23 cellular contexts compared by ENCODE assay signal in the genomic region with DNA sequence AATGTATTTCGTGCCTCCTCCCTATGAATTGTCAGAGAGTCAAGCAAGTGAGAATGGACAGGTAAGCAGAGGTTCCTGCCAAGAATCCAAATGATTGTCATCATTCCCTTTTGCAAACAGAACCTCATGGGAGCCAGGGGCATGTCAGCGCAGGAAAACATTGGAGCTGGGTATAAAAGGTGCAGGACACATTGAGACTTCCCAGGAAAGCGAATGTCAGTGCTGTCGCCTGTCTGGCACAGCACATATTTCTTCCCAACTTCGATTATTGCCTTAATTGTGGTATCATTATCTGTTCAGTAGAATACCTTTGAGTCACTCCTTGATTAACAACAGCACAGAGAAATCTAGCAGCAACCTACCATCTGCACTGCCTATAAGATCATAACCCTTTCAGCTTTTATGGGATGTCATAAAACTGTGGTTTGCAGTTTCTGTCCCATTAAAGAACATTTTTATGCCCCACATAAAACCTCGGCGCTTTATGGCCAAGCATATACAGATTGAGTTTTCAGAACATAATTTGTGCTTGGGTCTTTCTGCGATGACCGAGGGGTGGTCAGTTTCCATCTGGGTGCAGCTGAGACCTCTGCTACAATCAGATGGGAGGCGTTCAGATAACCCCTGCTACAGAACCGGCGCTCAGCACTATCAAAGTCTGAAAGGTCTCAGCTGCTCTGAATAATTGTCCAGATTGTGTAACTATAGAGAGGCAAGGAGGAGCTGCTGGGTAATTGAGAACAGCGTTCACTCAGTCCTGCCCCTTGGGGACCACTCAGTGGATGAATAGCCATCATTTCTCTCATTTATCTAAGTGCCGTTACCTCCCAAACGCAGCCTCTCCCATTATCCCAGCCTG. TPM values are rescaled to one million over a fixed set of nuclear protein-coding genes. Genes with fewer than 3 reads are reported as not detected.
A peak's percentile ranks its signal among the peaks of the same experiment; 100 is the strongest.
DNase-seq lines count a peak whose midpoint lies in the region; ATAC-seq and TF ChIP-seq lines count a peak whose summit lies in the region.
"Had no signal": no experiment of that assay in that cellular context is flagged by ENCODE, and none has a peak within 500 bp of the region (broad histone marks: within the 10 kb centered on the region; RNA-seq: fewer than 3 reads in every experiment).

No MANE protein-coding gene starts in this region.

- ATAC-seq in mucosa of descending colon: peak; percentile 93
- ATAC-seq in GM21723 (IDR thresholded peaks at IDR 0.05; ENCODE audit: unreplicated experiment): no peak
- ATAC-seq in GM18873 (IDR thresholded peaks at IDR 0.05; ENCODE audit: low FRiP score, unreplicated experiment): no peak
- ATAC-seq: naive thymus-derived CD4-positive, alpha-beta T cell had no signal

- H3K4me3 ChIP-seq in colonic mucosa (no peak overlapping the region), mucosa of descending colon (no peak overlapping the region), SJCRH30 (no peak overlapping the region)
- H3K4me3 ChIP-seq: ascending aorta, BLaER1, HAP-1, testis, vagina had no signal

- POLR2A ChIA-PET in HEK293T (lab: Yijun Ruan, JAX): interaction anchor here (0.9 kb wide), 1 partner anchor 10 kb away, joined by 3 read pairs; no protein-coding TSS in a partner anchor

- H3K27me3 ChIP-seq in colonic mucosa (no peaks in the 10 kb centered on the region), SJCRH30 (peaks cover 5% of the 10 kb centered on the region; the same call in 1 of the 2 replicates)
- H3K27me3 ChIP-seq: ascending aorta, BLaER1, testis, vagina had no signal

- no peak for TF ChIP-seq CTCF in colonic mucosa (IDR thresholded peaks at IDR 0.05)
- no peak for TF ChIP-seq CTCF in mucosa of descending colon (IDR thresholded peaks at IDR 0.05)

- CTCF ChIA-PET in HEK293T (lab: Yijun Ruan, JAX): no interaction called here

- H3K27ac ChIP-seq in colonic mucosa (peak overlapping the region; percentile 6), SJCRH30 (no peak overlapping the region)
- H3K27ac ChIP-seq: ascending aorta, BLaER1, testis, vagina had no signal

- H3K36me3 ChIP-seq in colonic mucosa: no peaks in the 10 kb centered on the region
- no peaks in the 10 kb centered on the region for H3K36me3 ChIP-seq in mucosa of descending colon (ENCODE audit: low read depth)
- H3K36me3 ChIP-seq in SJCRH30: no peaks in the 10 kb centered on the region
- H3K36me3 ChIP-seq: ascending aorta, HAP-1, vagina had no signal

- intact Hi-C loops in colonic mucosa (cut with DNase I): no loop called here
- intact Hi-C loops in mucosa of descending colon (cut with DNase I, micrococcal nuclease): no loop called here

- H3K9ac ChIP-seq in colonic mucosa (ENCODE audit: low read depth in 2 of 2, low read length in 2 of 2): no peak overlapping the region
- H3K9ac ChIP-seq: BLaER1 had no signal

- peaks cover 7% of the 10 kb centered on the region for H3K4me1 ChIP-seq in colonic mucosa
- peaks cover 18% of the 10 kb centered on the region for H3K4me1 ChIP-seq in mucosa of descending colon (ENCODE audit: low read depth)
- no peaks in the 10 kb centered on the region for H3K4me1 ChIP-seq in SJCRH30
- H3K4me1 ChIP-seq: ascending aorta, BLaER1, HAP-1, testis, vagina had no signal

- H3K9me3 ChIP-seq in colonic mucosa (no peaks in the 10 kb centered on the region), mucosa of descending colon (no peaks in the 10 kb centered on the region), SJCRH30 (replicated peaks) (no peaks in the 10 kb centered on the region)
- H3K9me3 ChIP-seq: ascending aorta, BLaER1, HAP-1, testis, vagina had no signal

- no peak for DNase-seq in HEK293T (ENCODE audit: extremely low spot score)
- peak; percentile 17 to 22 for DNase-seq in NCI-H1930 (lab: John Stamatoyannopoulos, UW)
- DNase-seq in colonic mucosa: peak; percentile 44
- peak in 1 of 3 donors; percentile 54 for DNase-seq in mucosa of descending colon
- DNase-seq in occipital lobe (lab: John Stamatoyannopoulos, UW): no peak
- DNase-seq in SJCRH30: no peak
- DNase-seq: activated CD4-positive, alpha-beta T cell treated with anti-CD3 and anti-CD28 coated beads, Interleukin-2, amount 50 U/mL, for 48 hours; caudate nucleus; COR-L47; dermis blood vessel endothelial cell; DMS79 treated with DMSO at 0.1 percent for 48 hours; mesendoderm; naive thymus-derived CD4-positive, alpha-beta T cell; NCI-H1092; stimulated activated CD4-positive, alpha-beta T cell treated with anti-CD3 and anti-CD28 coated beads, Interleukin-12 subunit alpha, Interleukin-12 subunit beta, amount 100 ng/mL, for 4 hours; stimulated activated naive CD4-positive, alpha-beta T cell treated with Interleukin-2 at 50 U/mL for 16 hours; testis had no signal

TF ChIP-seq in HEK293T, 16 proteins besides CTCF, POLR2A, EP300 and RAD21:
- no peak for TF ChIP-seq SUZ12 (IDR thresholded peaks at IDR 0.05)
- TF ChIP-seq, protein P1, sequence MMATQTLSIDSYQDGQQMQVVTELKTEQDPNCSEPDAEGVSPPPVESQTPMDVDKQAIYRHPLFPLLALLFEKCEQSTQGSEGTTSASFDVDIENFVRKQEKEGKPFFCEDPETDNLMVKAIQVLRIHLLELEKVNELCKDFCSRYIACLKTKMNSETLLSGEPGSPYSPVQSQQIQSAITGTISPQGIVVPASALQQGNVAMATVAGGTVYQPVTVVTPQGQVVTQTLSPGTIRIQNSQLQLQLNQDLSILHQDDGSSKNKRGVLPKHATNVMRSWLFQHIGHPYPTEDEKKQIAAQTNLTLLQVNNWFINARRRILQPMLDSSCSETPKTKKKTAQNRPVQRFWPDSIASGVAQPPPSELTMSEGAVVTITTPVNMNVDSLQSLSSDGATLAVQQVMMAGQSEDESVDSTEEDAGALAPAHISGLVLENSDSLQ (IDR thresholded peaks at IDR 0.05): peak; percentile 24; the same call in 1 of the 2 replicates

RNA-seq across cellular contexts. Expression of a gene that starts 30.9 kb away (rescaled TPM):
- total RNA-seq in colonic mucosa (10 to 100 TPM; 15.3 to 33.3 TPM), mucosa of descending colon (10 to 100 TPM; 14.7 to 37.0 (median 17.2) TPM), occipital lobe (116 TPM)
- not detected in 2 replicates for total RNA-seq in SJCRH30 (2014; rRNA removed; shearing (Covaris generic))
- total RNA-seq: ascending aorta had no signal

Comparison
In these comparisons a context has a peak if more than half of its experiments do, and no peak if none do; other contexts are left out.
1. DNase-seq: peak in NCI-H1930 (2 of 2) and colonic mucosa (single experiment); none in HEK293T (single experiment), occipital lobe (single experiment) and SJCRH30 (0 of 2).
2. RNA of a gene that starts 30.9 kb away (total RNA-seq): 116 TPM in occipital lobe (single experiment), 15.3 to 33.3 TPM in colonic mucosa and 14.7 to 37.0 TPM in mucosa of descending colon; not detected in SJCRH30; every median in the first group is over 10 times any median in the second.